18 cellular contexts compared by ENCODE assay signal in the genomic region with DNA sequence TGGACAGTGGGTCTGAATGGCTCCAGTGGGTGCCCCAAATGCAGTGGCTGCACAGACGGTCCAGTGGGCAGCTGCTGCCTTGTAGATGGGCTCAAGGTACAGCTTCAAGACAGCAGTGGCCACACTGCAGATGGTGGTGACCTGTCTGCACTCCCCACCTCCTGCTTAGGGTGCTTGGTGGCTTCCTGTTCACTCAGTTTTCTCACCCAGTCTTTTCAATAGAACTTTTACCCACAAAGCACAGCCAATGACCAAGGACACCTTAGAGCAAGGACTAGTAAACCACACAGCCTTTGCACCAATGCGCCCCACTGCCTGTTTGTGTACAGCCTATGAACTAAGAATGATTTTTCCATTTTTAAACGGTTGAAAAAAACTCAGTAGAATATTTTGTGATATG. TPM values are rescaled to one million over a fixed set of nuclear protein-coding genes. Genes with fewer than 3 reads are reported as not detected.
DNase-seq lines count a peak whose midpoint lies in the region; ATAC-seq, FAIRE-seq and TF ChIP-seq lines count a peak whose summit lies in the region.
"Had no signal": no experiment of that assay in that cellular context is flagged by ENCODE, and none has a peak within 500 bp of the region (broad histone marks: within the 10 kb centered on the region; RNA-seq: fewer than 3 reads in every experiment).

No MANE protein-coding gene starts in this region.

- H3K79me2 ChIP-seq in OCI-LY7 (ENCODE audit: insufficient read depth, low read depth, low read length): no peaks in the 10 kb centered on the region
- no peaks in the 10 kb centered on the region for H3K79me2 ChIP-seq in hepatocyte
- no peaks in the 10 kb centered on the region for H3K79me2 ChIP-seq in GM23248 (ENCODE audit: insufficient read depth)

- H3K27ac ChIP-seq in BLaER1 (peak overlapping the region; percentile 40; the same call in 1 of the 2 replicates), OCI-LY7 (ENCODE audit: low read depth, low read length, poor library complexity, severe bottlenecking) (no peak overlapping the region), hepatocyte (no peak overlapping the region), GM23248 (no peak overlapping the region)
- H3K27ac ChIP-seq: HL-60 had no signal

- H3K4me2 ChIP-seq in BLaER1: no peak overlapping the region
- H3K4me2 ChIP-seq in OCI-LY7 (ENCODE audit: low read length): 0 out of 2 replicates have a peak overlapping the region, but pooled peaks have one; percentile 17
- H3K4me2 ChIP-seq in hepatocyte: no peak overlapping the region
- H3K4me2 ChIP-seq in GM23248 (ENCODE audit: unreplicated experiment): no peak overlapping the region

- POLR2A ChIA-PET in OCI-LY7 (lab: Charles Lee): no interaction called here

- no TSS peak for BruUV-seq in OCI-LY7 (replicated peaks; lab: Mats Ljungman, UMichigan)

- FAIRE-seq in GM12892 (lab: Jason Lieb, UNC): peak; percentile 21

- H3K9me3 ChIP-seq in BLaER1: no peaks in the 10 kb centered on the region
- no peaks in the 10 kb centered on the region for H3K9me3 ChIP-seq in OCI-LY7 (ENCODE audit: low read length)
- H3K9me3 ChIP-seq in mucosa of descending colon: no peaks in the 10 kb centered on the region
- H3K9me3 ChIP-seq in hepatocyte (ENCODE audit: low read depth): no peaks in the 10 kb centered on the region
- no peaks in the 10 kb centered on the region for H3K9me3 ChIP-seq in GM23248 (ENCODE audit: low read depth)

- CTCF ChIA-PET in OCI-LY7 (lab: Charles Lee; ENCODE audit: unreplicated experiment): no interaction called here

- peaks cover 71% of the 10 kb centered on the region for H3K4me1 ChIP-seq in BLaER1
- H3K4me1 ChIP-seq in OCI-LY7 (ENCODE audit: insufficient read depth, low read length, poor library complexity, severe bottlenecking): peaks cover 45% of the 10 kb centered on the region
- no peaks in the 10 kb centered on the region for H3K4me1 ChIP-seq in mucosa of descending colon (ENCODE audit: low read depth)
- H3K4me1 ChIP-seq in hepatocyte (ENCODE audit: insufficient read depth): no peaks in the 10 kb centered on the region
- no peaks in the 10 kb centered on the region for H3K4me1 ChIP-seq in GM23248 (ENCODE audit: insufficient read depth)

- no peak overlapping the region; the same call in 1 of the 2 replicates for H2AFZ ChIP-seq in OCI-LY7 (ENCODE audit: low read length)
- no peak overlapping the region for H2AFZ ChIP-seq in hepatocyte
- no peak overlapping the region for H2AFZ ChIP-seq in GM23248

- H3K9ac ChIP-seq in BLaER1: no peak overlapping the region
- H3K9ac ChIP-seq in GM23248: no peak overlapping the region

- H3K27me3 ChIP-seq in BLaER1 (no peaks in the 10 kb centered on the region), hepatocyte (no peaks in the 10 kb centered on the region), GM23248 (replicated peaks; ENCODE audit: insufficient read depth) (no peaks in the 10 kb centered on the region)

- intact Hi-C loops in OCI-LY7 (cut with micrococcal nuclease; ENCODE audit: unreplicated experiment) (no loop called here), mucosa of descending colon (cut with DNase I, micrococcal nuclease) (no loop called here)

- 93% methylated on average over 3 of the region's 3 CpGs for WGBS in hepatocyte (ENCODE audit: low lambda C conversion rate, missing lambda C conversion rate)
- WGBS in GM23248 (ENCODE audit: low coverage in 1 of 2, low lambda C conversion rate in 2 of 2, missing lambda C conversion rate in 2 of 2), 2 experiments: 47 to 55% methylated on average over 3 of the region's 3 CpGs

- H3K9me2 ChIP-seq in OCI-LY7 (ENCODE audit: insufficient read depth, low read length) (no peaks in the 10 kb centered on the region), hepatocyte (replicated peaks; ENCODE audit: insufficient read depth) (no peaks in the 10 kb centered on the region), GM23248 (ENCODE audit: insufficient read depth) (no peaks in the 10 kb centered on the region)

- TF ChIP-seq POLR2A in GM12892 (IDR thresholded peaks at IDR 0.05; ENCODE audit: low read depth, low read length): no peak

- no peak for TF ChIP-seq CTCF in OCI-LY7 (conservative IDR thresholded peaks at IDR 0.05; ENCODE audit: low read length)
- no peak for TF ChIP-seq CTCF in mucosa of descending colon (IDR thresholded peaks at IDR 0.05)
- TF ChIP-seq CTCF in hepatocyte (IDR thresholded peaks at IDR 0.05; ENCODE audit: poor library complexity): no peak

- no peak overlapping the region for H3K4me3 ChIP-seq in BLaER1
- no peak overlapping the region for H3K4me3 ChIP-seq in OCI-LY7 (ENCODE audit: low read depth, low read length, poor library complexity, severe bottlenecking)
- no peak overlapping the region for H3K4me3 ChIP-seq in mucosa of descending colon
- H3K4me3 ChIP-seq in hepatocyte: no peak overlapping the region
- no peak overlapping the region for H3K4me3 ChIP-seq in GM23248

- H3K36me3 ChIP-seq in BLaER1: no peaks in the 10 kb centered on the region
- H3K36me3 ChIP-seq in OCI-LY7 (ENCODE audit: insufficient read depth, low read length): no peaks in the 10 kb centered on the region
- H3K36me3 ChIP-seq in mucosa of descending colon (ENCODE audit: low read depth): no peaks in the 10 kb centered on the region
- no peaks in the 10 kb centered on the region for H3K36me3 ChIP-seq in hepatocyte (replicated peaks; ENCODE audit: insufficient read depth, low read depth)
- no peaks in the 10 kb centered on the region for H3K36me3 ChIP-seq in GM23248 (ENCODE audit: low read depth)

- ATAC-seq in mucosa of descending colon (peak; percentile 18), HG03439 (IDR thresholded peaks at IDR 0.05; ENCODE audit: unreplicated experiment) (no peak)

- H4K20me1 ChIP-seq in BLaER1 (peaks cover 4% of the 10 kb centered on the region; the same call in 1 of the 2 replicates), OCI-LY7 (ENCODE audit: insufficient read depth, low read length) (no peaks in the 10 kb centered on the region), hepatocyte (ENCODE audit: insufficient read depth, poor library complexity, severe bottlenecking) (no peaks in the 10 kb centered on the region), GM23248 (ENCODE audit: insufficient read depth) (no peaks in the 10 kb centered on the region)

- H3F3A ChIP-seq in GM23248 (ENCODE audit: insufficient read depth): no peaks in the 10 kb centered on the region

- in situ Hi-C loops in GM23248 (cut with MboI): no loop called here

- DNase-seq in GM12892 (ENCODE audit: insufficient read length): no peak
- DNase-seq in OCI-LY7 (ENCODE audit: low spot score): no peak
- no peak for DNase-seq in mucosa of descending colon
- DNase-seq in hepatocyte (ENCODE audit: low spot score): no peak
- no peak for DNase-seq in NCI-H1694 treated with DMSO at 0.1 percent for 48 hours (lab: John Stamatoyannopoulos, UW)
- DNase-seq in GM23248: no peak
- DNase-seq: C1 segment of cervical spinal cord, DMS79, H9, NCI-H1092, NCI-H1436 treated with DMSO at 0.1 percent for 48 hours, NCI-H2029 treated with DMSO at 0.1 percent for 48 hours, NCI-H2171 treated with DMSO at 0.1 percent for 48 hours, NCI-H446 treated with DMSO at 0.1 percent for 48 hours, NCI-H774 had no signal

RNA-seq across cellular contexts. Expression of a gene that starts 34.9 kb away (rescaled TPM):
- 19.4 TPM for polyA plus RNA-seq in GM12892 (2012; ENCODE audit: missing spikeins)
- 41.9 and 48.9 TPM in 2 replicates for total RNA-seq in OCI-LY7 (2014; rRNA removed; shearing (Covaris generic))
- 43.4 TPM in 2 replicates for total RNA-seq in OCI-LY7 (2022)
- total RNA-seq in mucosa of descending colon: 10 to 100 TPM; 20.8 to 30.1 (median 27.0) TPM
- total RNA-seq in hepatocyte: 59.4 and 67.3 TPM in 2 replicates
- 18.9 and 21.0 TPM in 2 replicates for polyA plus RNA-seq in hepatocyte
- 44.5 and 50.7 TPM in 2 replicates for total RNA-seq in GM23248 (2014; rRNA removed; shearing (Covaris generic))
- 14.5 and 15.2 TPM in 2 replicates for polyA plus RNA-seq in GM23248 (2016; fragmentation: Nextera tagmentation; extraction: Ambion mirVana)
